Comparison of ENCODE assay signal across 8 cellular contexts in genomic region chr11:68380786-68381622, GRCh38.
A peak's percentile ranks its signal among the peaks of the same experiment; 100 is the strongest.
DNase-seq lines count a peak whose midpoint lies in the region; ATAC-seq, FAIRE-seq and TF ChIP-seq lines count a peak whose summit lies in the region.

No MANE protein-coding gene starts in this region.

- ATAC-seq in WTC11 (no peak), HG02884 (IDR thresholded peaks at IDR 0.05; ENCODE audit: unreplicated experiment) (no peak)
- no peak for ATAC-seq in activated T-cell treated with anti-CD3 and anti-CD28 coated beads, Interleukin-2, amount 50 U/mL, for 4 hours

- peak; percentile 53 for FAIRE-seq in GM12892 (lab: Jason Lieb, UNC)

- H3K27ac Mint-ChIP-seq in WTC11 (peak overlapping the region; percentile 59), glutamatergic neuron (ENCODE audit: unreplicated experiment) (peak overlapping the region; percentile 52)

- H3K4me3 Mint-ChIP-seq in WTC11 (no peak overlapping the region), glutamatergic neuron (ENCODE audit: unreplicated experiment) (peak overlapping the region; percentile 21)
- no peak overlapping the region for H3K4me3 Mint-ChIP-seq in activated T-cell treated with anti-CD3 and anti-CD28 coated beads, Interleukin-2, amount 50 U/mL, for 4 hours

- peaks cover 6% of the 10 kb centered on the region for H3K36me3 Mint-ChIP-seq in WTC11
- H3K36me3 Mint-ChIP-seq in glutamatergic neuron (ENCODE audit: unreplicated experiment): no peaks in the 10 kb centered on the region
- no peaks in the 10 kb centered on the region for H3K36me3 Mint-ChIP-seq in activated T-cell treated with anti-CD3 and anti-CD28 coated beads, Interleukin-2, amount 50 U/mL, for 4 hours (ENCODE audit: insufficient read depth)

- DNase-seq in GM12892 (ENCODE audit: insufficient read length) (no peak), WTC11 (ENCODE audit: low spot score) (no peak), glutamatergic neuron (no peak), retina (peak; percentile 66), foreskin melanocyte (no peak), NCI-H2227 (lab: John Stamatoyannopoulos, UW; ENCODE audit: unreplicated experiment) (no peak)
- no peak for DNase-seq in activated T-cell treated with anti-CD3 and anti-CD28 coated beads, Interleukin-2, amount 50 U/mL, for 4 hours

- TF ChIP-seq CTCF in WTC11 (IDR thresholded peaks at IDR 0.05): no peak
- no peak for TF ChIP-seq CTCF in glutamatergic neuron (IDR thresholded peaks at IDR 0.05; ENCODE audit: partially characterized antibody, unreplicated experiment)

- no peaks in the 10 kb centered on the region for H3K9me3 Mint-ChIP-seq in WTC11
- no peaks in the 10 kb centered on the region for H3K9me3 Mint-ChIP-seq in glutamatergic neuron (ENCODE audit: unreplicated experiment)
- no peaks in the 10 kb centered on the region for H3K9me3 Mint-ChIP-seq in activated T-cell treated with anti-CD3 and anti-CD28 coated beads, Interleukin-2, amount 50 U/mL, for 4 hours

- no peak for TF ChIP-seq POLR2A in GM12892 (IDR thresholded peaks at IDR 0.05; ENCODE audit: low read depth, low read length)

- POLR2A ChIA-PET in WTC11 (lab: Charles Lee): interaction anchor here (0.6 kb wide), 1 partner anchor 7 kb away, joined by 4 read pairs; no protein-coding TSS in a partner anchor

- H3K27me3 Mint-ChIP-seq in WTC11 (ENCODE audit: low read depth) (no peaks in the 10 kb centered on the region), glutamatergic neuron (ENCODE audit: unreplicated experiment) (peaks cover 2% of the 10 kb centered on the region)
- peaks cover 12% of the 10 kb centered on the region for H3K27me3 Mint-ChIP-seq in activated T-cell treated with anti-CD3 and anti-CD28 coated beads, Interleukin-2, amount 50 U/mL, for 4 hours (ENCODE audit: low read depth)

- H3K4me1 Mint-ChIP-seq in WTC11 (peaks cover 5% of the 10 kb centered on the region), glutamatergic neuron (ENCODE audit: low read depth, unreplicated experiment) (peaks cover 13% of the 10 kb centered on the region)
- peaks cover 10% of the 10 kb centered on the region for H3K4me1 Mint-ChIP-seq in activated T-cell treated with anti-CD3 and anti-CD28 coated beads, Interleukin-2, amount 50 U/mL, for 4 hours (ENCODE audit: low read depth)

- CTCF ChIA-PET in WTC11 (lab: Charles Lee): interaction anchor here (0.6 to 1.6 kb wide), 6 partner anchors 13 to 262 kb away, joined by 3 read pairs; no protein-coding TSS in a partner anchor

TF ChIP-seq in WTC11, 78 proteins besides CTCF, POLR2A, EP300 and RAD21:
- TF ChIP-seq GRHL2 (CRISPR knock-in tag; IDR thresholded peaks at IDR 0.05; ENCODE audit: insufficient replicate concordance, severe bottlenecking) (no peak), ZNF416 (CRISPR knock-in tag; IDR thresholded peaks at IDR 0.05) (no peak), ZNF263 (CRISPR knock-in tag; IDR thresholded peaks at IDR 0.05; ENCODE audit: low read depth) (no peak), CDX4 (CRISPR knock-in tag; IDR thresholded peaks at IDR 0.05; ENCODE audit: borderline replicate concordance) (no peak), NFYB (CRISPR knock-in tag; conservative IDR thresholded peaks at IDR 0.05; ENCODE audit: low read depth) (no peak), ELF4 (CRISPR knock-in tag; IDR thresholded peaks at IDR 0.05; ENCODE audit: low read depth) (no peak), ZBTB21 (CRISPR knock-in tag; IDR thresholded peaks at IDR 0.05; ENCODE audit: borderline replicate concordance) (no peak), ZNF425 (CRISPR knock-in tag; conservative IDR thresholded peaks at IDR 0.05) (no peak), RORB (CRISPR knock-in tag; IDR thresholded peaks at IDR 0.05) (no peak), ZNF512 (CRISPR knock-in tag; IDR thresholded peaks at IDR 0.05; ENCODE audit: borderline replicate concordance) (no peak), ERG (CRISPR knock-in tag; IDR thresholded peaks at IDR 0.05) (no peak), NFE2L1 (CRISPR knock-in tag; IDR thresholded peaks at IDR 0.05) (no peak), CBFB (CRISPR knock-in tag; IDR thresholded peaks at IDR 0.05; ENCODE audit: low read depth) (no peak)
- TF ChIP-seq, protein P1, sequence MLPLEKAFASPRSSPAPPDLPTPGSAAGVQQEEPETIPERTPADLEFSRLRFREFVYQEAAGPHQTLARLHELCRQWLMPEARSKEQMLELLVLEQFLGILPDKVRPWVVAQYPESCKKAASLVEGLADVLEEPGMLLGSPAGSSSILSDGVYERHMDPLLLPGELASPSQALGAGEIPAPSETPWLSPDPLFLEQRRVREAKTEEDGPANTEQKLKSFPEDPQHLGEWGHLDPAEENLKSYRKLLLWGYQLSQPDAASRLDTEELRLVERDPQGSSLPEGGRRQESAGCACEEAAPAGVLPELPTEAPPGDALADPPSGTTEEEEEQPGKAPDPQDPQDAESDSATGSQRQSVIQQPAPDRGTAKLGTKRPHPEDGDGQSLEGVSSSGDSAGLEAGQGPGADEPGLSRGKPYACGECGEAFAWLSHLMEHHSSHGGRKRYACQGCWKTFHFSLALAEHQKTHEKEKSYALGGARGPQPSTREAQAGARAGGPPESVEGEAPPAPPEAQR (CRISPR knock-in tag; IDR thresholded peaks at IDR 0.05): no peak
- TF ChIP-seq, protein P2, sequence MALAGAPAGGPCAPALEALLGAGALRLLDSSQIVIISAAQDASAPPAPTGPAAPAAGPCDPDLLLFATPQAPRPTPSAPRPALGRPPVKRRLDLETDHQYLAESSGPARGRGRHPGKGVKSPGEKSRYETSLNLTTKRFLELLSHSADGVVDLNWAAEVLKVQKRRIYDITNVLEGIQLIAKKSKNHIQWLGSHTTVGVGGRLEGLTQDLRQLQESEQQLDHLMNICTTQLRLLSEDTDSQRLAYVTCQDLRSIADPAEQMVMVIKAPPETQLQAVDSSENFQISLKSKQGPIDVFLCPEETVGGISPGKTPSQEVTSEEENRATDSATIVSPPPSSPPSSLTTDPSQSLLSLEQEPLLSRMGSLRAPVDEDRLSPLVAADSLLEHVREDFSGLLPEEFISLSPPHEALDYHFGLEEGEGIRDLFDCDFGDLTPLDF (CRISPR knock-in tag; IDR thresholded peaks at IDR 0.05): no peak
- TF ChIP-seq, protein P3, sequence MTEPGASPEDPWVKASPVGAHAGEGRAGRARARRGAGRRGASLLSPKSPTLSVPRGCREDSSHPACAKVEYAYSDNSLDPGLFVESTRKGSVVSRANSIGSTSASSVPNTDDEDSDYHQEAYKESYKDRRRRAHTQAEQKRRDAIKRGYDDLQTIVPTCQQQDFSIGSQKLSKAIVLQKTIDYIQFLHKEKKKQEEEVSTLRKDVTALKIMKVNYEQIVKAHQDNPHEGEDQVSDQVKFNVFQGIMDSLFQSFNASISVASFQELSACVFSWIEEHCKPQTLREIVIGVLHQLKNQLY (CRISPR knock-in tag; IDR thresholded peaks at IDR 0.05): no peak
- TF ChIP-seq, protein P4, sequence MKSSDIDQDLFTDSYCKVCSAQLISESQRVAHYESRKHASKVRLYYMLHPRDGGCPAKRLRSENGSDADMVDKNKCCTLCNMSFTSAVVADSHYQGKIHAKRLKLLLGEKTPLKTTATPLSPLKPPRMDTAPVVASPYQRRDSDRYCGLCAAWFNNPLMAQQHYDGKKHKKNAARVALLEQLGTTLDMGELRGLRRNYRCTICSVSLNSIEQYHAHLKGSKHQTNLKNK (CRISPR knock-in tag; IDR thresholded peaks at IDR 0.05): no peak
